1 cellular context compared by ENCODE assay signal in genomic region chr6:157186785-157187181, GRCh38.
TF ChIP-seq lines count a peak whose summit lies in the region.

No MANE protein-coding gene starts in this region.

TF ChIP-seq in A549, 52 proteins besides CTCF, POLR2A, EP300 and RAD21 (continued from another document):
- no peak for TF ChIP-seq E2F6 (IDR thresholded peaks at IDR 0.05; ENCODE audit: borderline replicate concordance, low read depth)
- TF ChIP-seq PHF8 (IDR thresholded peaks at IDR 0.05; ENCODE audit: borderline replicate concordance, low read depth) = no peak
- TF ChIP-seq ZC3H11A (IDR thresholded peaks at IDR 0.05) = no peak
- TF ChIP-seq, protein P1, sequence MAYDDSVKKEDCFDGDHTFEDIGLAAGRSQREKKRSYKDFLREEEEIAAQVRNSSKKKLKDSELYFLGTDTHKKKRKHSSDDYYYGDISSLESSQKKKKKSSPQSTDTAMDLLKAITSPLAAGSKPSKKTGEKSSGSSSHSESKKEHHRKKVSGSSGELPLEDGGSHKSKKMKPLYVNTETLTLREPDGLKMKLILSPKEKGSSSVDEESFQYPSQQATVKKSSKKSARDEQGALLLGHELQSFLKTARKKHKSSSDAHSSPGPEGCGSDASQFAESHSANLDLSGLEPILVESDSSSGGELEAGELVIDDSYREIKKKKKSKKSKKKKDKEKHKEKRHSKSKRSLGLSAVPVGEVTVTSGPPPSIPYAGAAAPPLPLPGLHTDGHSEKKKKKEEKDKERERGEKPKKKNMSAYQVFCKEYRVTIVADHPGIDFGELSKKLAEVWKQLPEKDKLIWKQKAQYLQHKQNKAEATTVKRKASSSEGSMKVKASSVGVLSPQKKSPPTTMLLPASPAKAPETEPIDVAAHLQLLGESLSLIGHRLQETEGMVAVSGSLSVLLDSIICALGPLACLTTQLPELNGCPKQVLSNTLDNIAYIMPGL (CRISPR knock-in tag; IDR thresholded peaks at IDR 0.05; ENCODE audit: borderline replicate concordance) = no peak
